In genomic region chr6:159103396-159104162, GRCh38 we compare ENCODE assay signal across 11 cellular contexts.
A peak's percentile ranks its signal among the peaks of the same experiment; 100 is the strongest.
DNase-seq lines count a peak whose midpoint lies in the region; ATAC-seq and TF ChIP-seq lines count a peak whose summit lies in the region.
"Had no signal": no experiment of that assay in that cellular context is flagged by ENCODE, and none has a peak within 500 bp of the region (broad histone marks: within the 10 kb centered on the region; RNA-seq: fewer than 3 reads in every experiment).

No MANE protein-coding gene starts in this region.

- peaks cover 7% of the 10 kb centered on the region; the same call in 1 of the 2 replicates for H3F3A ChIP-seq in MM.1S (ENCODE audit: insufficient read depth, low read length)

- TF ChIP-seq CTCF in MM.1S (IDR thresholded peaks at IDR 0.05; ENCODE audit: low read length) (no peak), neutrophil (IDR thresholded peaks at IDR 0.05) (no peak)

- H3K36me3 Mint-ChIP-seq in T-helper 1 cell treated with Interleukin-12 subunit alpha and Interleukin-12 subunit beta and Interleukin-4 antibody, amounts not matched to agents 30 μg/mL and 1 μg/mL, for 36 hours (ENCODE audit: low read depth): peaks cover 2% of the 10 kb centered on the region
- no peaks in the 10 kb centered on the region for H3K36me3 Mint-ChIP-seq in activated naive CD8-positive, alpha-beta T cell treated with anti-CD3 and anti-CD28 coated beads, Interleukin-2, amount 50 U/mL, for 24 hours (ENCODE audit: low read depth)

- H3K4me3 ChIP-seq in MM.1S (ENCODE audit: low read length): no peak overlapping the region
- H3K4me3 ChIP-seq in neutrophil (ENCODE audit: low read depth in 1 of 2, low read length in 1 of 2): peak overlapping the region in 1 of 2 experiments; percentile 42
- H3K4me3 ChIP-seq: mucosa of descending colon, sigmoid colon, tibial nerve had no signal

- H3K4me3 Mint-ChIP-seq in T-helper 1 cell treated with Interleukin-12 subunit alpha and Interleukin-12 subunit beta and Interleukin-4 antibody, amounts not matched to agents 30 μg/mL and 1 μg/mL, for 36 hours: peak overlapping the region; percentile 29
- peak overlapping the region; percentile 64 for H3K4me3 Mint-ChIP-seq in activated naive CD8-positive, alpha-beta T cell treated with anti-CD3 and anti-CD28 coated beads, Interleukin-2, amount 50 U/mL, for 24 hours

- H3K27ac Mint-ChIP-seq in T-helper 1 cell treated with Interleukin-12 subunit alpha and Interleukin-12 subunit beta and Interleukin-4 antibody, amounts not matched to agents 30 μg/mL and 1 μg/mL, for 36 hours: peak overlapping the region; percentile 71
- H3K27ac Mint-ChIP-seq in activated naive CD8-positive, alpha-beta T cell treated with anti-CD3 and anti-CD28 coated beads, Interleukin-2, amount 50 U/mL, for 24 hours: peak overlapping the region; percentile 87

- no peak overlapping the region for H3K9ac ChIP-seq in MM.1S (ENCODE audit: low read length)

- H3K79me2 ChIP-seq in MM.1S (ENCODE audit: low read length): no peaks in the 10 kb centered on the region

- no peak overlapping the region for H3K27ac ChIP-seq in MM.1S (ENCODE audit: low read length)
- H3K27ac ChIP-seq in neutrophil: peak overlapping the region; percentile 67
- H3K27ac ChIP-seq: sigmoid colon had no signal

- H3K4me1 Mint-ChIP-seq in T-helper 1 cell treated with Interleukin-12 subunit alpha and Interleukin-12 subunit beta and Interleukin-4 antibody, amounts not matched to agents 30 μg/mL and 1 μg/mL, for 36 hours (ENCODE audit: low read depth): peaks cover 64% of the 10 kb centered on the region
- H3K4me1 Mint-ChIP-seq in activated naive CD8-positive, alpha-beta T cell treated with anti-CD3 and anti-CD28 coated beads, Interleukin-2, amount 50 U/mL, for 24 hours: peaks cover 98% of the 10 kb centered on the region

- H3K4me1 ChIP-seq in MM.1S (ENCODE audit: low read length) (peaks cover 13% of the 10 kb centered on the region), neutrophil (ENCODE audit: control insufficient read depth in 1 of 2, insufficient read depth in 1 of 2, low read depth in 1 of 2, low read length in 1 of 2) (peaks cover 52 to 60% of the 10 kb centered on the region in 2 experiments)

- DNase-seq in T-helper 1 cell: no peak
- no peak for DNase-seq in MM.1S
- DNase-seq in activated naive CD8-positive, alpha-beta T cell treated with anti-CD3 and anti-CD28 coated beads, Interleukin-2, amount 50 U/mL, for 24 hours: no peak
- DNase-seq in DMS53 (lab: John Stamatoyannopoulos, UW): no peak
- DNase-seq in retina: no peak

- H3K9me3 ChIP-seq in MM.1S (replicated peaks; ENCODE audit: insufficient read depth, low read length) (no peaks in the 10 kb centered on the region), neutrophil (no peaks in the 10 kb centered on the region)
- H3K9me3 ChIP-seq: mucosa of descending colon, sigmoid colon, tibial nerve had no signal

- H4K20me1 ChIP-seq in MM.1S (ENCODE audit: insufficient read depth, low read length): no peaks in the 10 kb centered on the region

- H3K4me2 ChIP-seq in MM.1S (ENCODE audit: low read depth, low read length): peak overlapping the region; percentile 41; the same call in 1 of the 2 replicates

- 0 out of 2 replicates have a peak overlapping the region, but pooled peaks have one; percentile 31 for H2AFZ ChIP-seq in MM.1S (ENCODE audit: low read length)

- no peaks in the 10 kb centered on the region for H3K9me2 ChIP-seq in MM.1S (replicated peaks; ENCODE audit: insufficient read depth, low read length)

- H3K36me3 ChIP-seq in MM.1S (replicated peaks; ENCODE audit: insufficient read depth, low read length) (no peaks in the 10 kb centered on the region), neutrophil (no peaks in the 10 kb centered on the region)
- H3K36me3 ChIP-seq: sigmoid colon, tibial nerve had no signal

- H3K27me3 ChIP-seq in MM.1S (replicated peaks; ENCODE audit: insufficient read depth, low read length): no peaks in the 10 kb centered on the region; the same call in 1 of the 2 replicates
- H3K27me3 ChIP-seq in neutrophil: no peaks in the 10 kb centered on the region
- H3K27me3 ChIP-seq: sigmoid colon, tibial nerve had no signal

- H3K27me3 Mint-ChIP-seq in T-helper 1 cell treated with Interleukin-12 subunit alpha and Interleukin-12 subunit beta and Interleukin-4 antibody, amounts not matched to agents 30 μg/mL and 1 μg/mL, for 36 hours (ENCODE audit: low read depth): peaks cover 4% of the 10 kb centered on the region
- no peaks in the 10 kb centered on the region for H3K27me3 Mint-ChIP-seq in activated naive CD8-positive, alpha-beta T cell treated with anti-CD3 and anti-CD28 coated beads, Interleukin-2, amount 50 U/mL, for 24 hours

- ATAC-seq in activated naive CD8-positive, alpha-beta T cell treated with anti-CD3 and anti-CD28 coated beads, Interleukin-2, amount 50 U/mL, for 24 hours: no peak
- ATAC-seq in GM21423 (IDR thresholded peaks at IDR 0.05; ENCODE audit: unreplicated experiment): no peak

- no peaks in the 10 kb centered on the region for H3K9me3 Mint-ChIP-seq in T-helper 1 cell treated with Interleukin-12 subunit alpha and Interleukin-12 subunit beta and Interleukin-4 antibody, amounts not matched to agents 30 μg/mL and 1 μg/mL, for 36 hours
- no peaks in the 10 kb centered on the region for H3K9me3 Mint-ChIP-seq in activated naive CD8-positive, alpha-beta T cell treated with anti-CD3 and anti-CD28 coated beads, Interleukin-2, amount 50 U/mL, for 24 hours
